ENCODE assay signal across 1 cellular context in genomic region chr22:22386602-22387385, GRCh38.
TF ChIP-seq lines count a peak whose summit lies in the region.

No MANE protein-coding gene starts in this region.

TF ChIP-seq in HepG2, 621 proteins besides CTCF, POLR2A, EP300 and RAD21 (continued from another document):
- 0 out of 2 replicates have a peak, but pooled peaks have one; percentile 28 for TF ChIP-seq ZBTB39 (CRISPR knock-in tag; IDR thresholded peaks at IDR 0.05)
- peak; percentile 92 for TF ChIP-seq ARID5B (CRISPR knock-in tag; IDR thresholded peaks at IDR 0.05)
- TF ChIP-seq NR2C2 (CRISPR knock-in tag; IDR thresholded peaks at IDR 0.05; ENCODE audit: borderline replicate concordance): peak; percentile 89
- TF ChIP-seq HNF4A (CRISPR knock-in tag; IDR thresholded peaks at IDR 0.05): peak; percentile 97
- peak; percentile 58; the same call in 1 of the 2 replicates for TF ChIP-seq CHD4 (IDR thresholded peaks at IDR 0.05; ENCODE audit: borderline replicate concordance, low read length)
- TF ChIP-seq CCDC6 (CRISPR knock-in tag; IDR thresholded peaks at IDR 0.05): 0 out of 2 replicates have a peak, but pooled peaks have one; percentile 53
- peak; percentile 96 for TF ChIP-seq PITX1 (CRISPR knock-in tag; IDR thresholded peaks at IDR 0.05)
- TF ChIP-seq ZHX2 (IDR thresholded peaks at IDR 0.05; ENCODE audit: low read depth): no peak
- TF ChIP-seq ZHX2 (CRISPR knock-in tag; IDR thresholded peaks at IDR 0.05; ENCODE audit: borderline replicate concordance): no peak
- TF ChIP-seq NR2F6 (IDR thresholded peaks at IDR 0.05): peak; percentile 92
- peak; percentile 92 for TF ChIP-seq NR2F6 (CRISPR knock-in tag; IDR thresholded peaks at IDR 0.05)
- no peak for TF ChIP-seq YEATS2 (CRISPR knock-in tag; IDR thresholded peaks at IDR 0.05; ENCODE audit: borderline replicate concordance)
- peak; percentile 90 for TF ChIP-seq HNF4G (IDR thresholded peaks at IDR 0.05; ENCODE audit: borderline replicate concordance, low read depth, low read length)
- peak; percentile 83 for TF ChIP-seq HNF4G (CRISPR knock-in tag; IDR thresholded peaks at IDR 0.05; ENCODE audit: borderline replicate concordance, low read depth)
- TF ChIP-seq ZNF430 (CRISPR knock-in tag; IDR thresholded peaks at IDR 0.05): 0 out of 2 replicates have a peak, but pooled peaks have one; percentile 30
- peak; percentile 63 for TF ChIP-seq ZMYM4 (CRISPR knock-in tag; IDR thresholded peaks at IDR 0.05)
- 0 out of 2 replicates have a peak, but pooled peaks have one; percentile 30 for TF ChIP-seq HMG20B (CRISPR knock-in tag; conservative IDR thresholded peaks at IDR 0.05)
- TF ChIP-seq ZNF407 (CRISPR knock-in tag; IDR thresholded peaks at IDR 0.05; ENCODE audit: not compliant biosample characterization): no peak
- no peak for TF ChIP-seq ARID2 (CRISPR knock-in tag; IDR thresholded peaks at IDR 0.05; ENCODE audit: borderline replicate concordance)
- TF ChIP-seq NFE2L2 (IDR thresholded peaks at IDR 0.05; ENCODE audit: low read length): peak; percentile 39; the same call in 1 of the 2 replicates
- TF ChIP-seq IRF2 (CRISPR knock-in tag; IDR thresholded peaks at IDR 0.05): peak; percentile 75; the same call in 1 of the 2 replicates
- TF ChIP-seq SOX6 (IDR thresholded peaks at IDR 0.05): no peak
- TF ChIP-seq SOX6 (CRISPR knock-in tag; IDR thresholded peaks at IDR 0.05): peak; percentile 97
- TF ChIP-seq KDM6A (CRISPR knock-in tag; IDR thresholded peaks at IDR 0.05; ENCODE audit: low read depth): peak; percentile 95
- TF ChIP-seq KDM3A (CRISPR knock-in tag; IDR thresholded peaks at IDR 0.05; ENCODE audit: low read depth): peak; percentile 79; the same call in 1 of the 2 replicates
- TF ChIP-seq ZNF510 (CRISPR knock-in tag; IDR thresholded peaks at IDR 0.05; ENCODE audit: low read depth): no peak
- TF ChIP-seq ZNF431 (CRISPR knock-in tag; IDR thresholded peaks at IDR 0.05; ENCODE audit: borderline replicate concordance, low read depth): peak; percentile 78; the same call in 1 of the 2 replicates
- no peak for TF ChIP-seq ZNF17 (CRISPR knock-in tag; IDR thresholded peaks at IDR 0.05)
